8 cellular contexts compared by ENCODE assay signal in the genomic region with DNA sequence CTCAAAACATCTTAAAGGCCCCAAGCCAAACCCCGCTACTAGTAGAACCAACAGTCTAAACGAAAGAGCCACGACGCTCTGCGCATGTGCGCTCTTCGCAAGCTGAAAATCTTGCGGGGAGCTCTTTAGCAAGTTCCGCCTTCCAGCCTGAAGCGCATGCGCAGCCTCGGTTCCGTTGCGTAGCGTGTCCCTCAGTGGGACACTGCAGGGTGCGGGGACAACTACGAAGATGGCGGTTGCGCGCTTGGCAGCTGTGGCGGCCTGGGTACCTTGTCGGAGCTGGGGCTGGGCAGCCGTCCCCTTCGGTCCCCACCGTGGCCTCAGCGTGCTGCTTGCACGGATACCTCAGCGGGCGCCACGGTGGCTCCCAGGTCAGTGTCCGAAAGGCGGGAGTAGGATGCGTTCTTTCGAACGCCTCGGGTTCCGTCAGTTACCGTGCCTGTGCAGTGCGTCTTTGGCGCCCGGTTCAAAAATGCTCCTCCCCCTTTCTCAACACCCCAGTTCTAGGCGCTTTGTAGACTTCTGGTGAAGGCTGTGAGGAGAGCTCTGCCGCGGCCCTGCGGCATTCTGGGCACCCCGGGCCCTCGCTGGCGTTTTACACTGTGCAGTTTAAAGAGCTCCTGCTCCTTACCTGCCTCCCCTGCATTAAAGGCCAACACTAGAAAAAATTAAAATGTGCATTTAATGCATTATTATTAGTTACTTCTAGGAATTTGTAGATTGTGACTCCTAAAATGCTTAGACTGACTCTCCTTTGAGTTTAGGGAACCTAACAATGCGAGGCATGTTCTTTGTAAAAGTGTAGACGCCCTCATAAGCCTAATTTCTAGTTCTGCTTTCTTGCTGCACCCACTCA. TPM values are rescaled to one million over a fixed set of nuclear protein-coding genes. Genes with fewer than 3 reads are reported as not detected.
DNase-seq lines count a peak whose midpoint lies in the region; ATAC-seq, FAIRE-seq and TF ChIP-seq lines count a peak whose summit lies in the region.

A gene (plus strand): TSS at position 194 of the 856 bp plus-strand sequence. CDS start 36 bp downstream, at position 230.

- peak; percentile 100 for FAIRE-seq in GM12891 (lab: Jason Lieb, UNC)

- DNase-seq in GM12891 (ENCODE audit: insufficient read length, low spot score) (peak; percentile 61), NCI-H1436 (lab: John Stamatoyannopoulos, UW) (peak; percentile 99), amniotic stem cell (lab: John Stamatoyannopoulos, UW) (peak; percentile 93), left ventricle myocardium inferior (peak; percentile 97), progenitor cell of endocrine pancreas (ENCODE audit: low spot score, unreplicated experiment) (peak; percentile 84), ureter (ENCODE audit: low spot score) (peak; percentile 97)

- TF ChIP-seq CTCF in left ventricle myocardium inferior (IDR thresholded peaks at IDR 0.05; ENCODE audit: borderline replicate concordance) (no peak), progenitor cell of endocrine pancreas (IDR thresholded peaks at IDR 0.05; ENCODE audit: unreplicated experiment) (no peak)

- peaks cover 3% of the 10 kb centered on the region for H3K36me3 Mint-ChIP-seq in progenitor cell of endocrine pancreas (ENCODE audit: insufficient read depth)

- peak; percentile 95 for ATAC-seq in HG02798 (IDR thresholded peaks at IDR 0.05; ENCODE audit: poor library complexity, unreplicated experiment)

- peaks cover 13% of the 10 kb centered on the region for H3K36me3 ChIP-seq in left ventricle myocardium inferior

- no peaks in the 10 kb centered on the region for H3K27me3 ChIP-seq in left ventricle myocardium inferior (ENCODE audit: low read depth)

- no peaks in the 10 kb centered on the region for H3K9me3 ChIP-seq in left ventricle myocardium inferior (replicated peaks)

- peaks cover 45% of the 10 kb centered on the region for H3K4me1 ChIP-seq in left ventricle myocardium inferior

- peak within 1 kb of the TSS; percentile 91 for H3K4me3 Mint-ChIP-seq in progenitor cell of endocrine pancreas (ENCODE audit: low read depth)

- peak within 1 kb of the TSS; percentile 94 for H3K27ac ChIP-seq in left ventricle myocardium inferior (replicated peaks)

- peak within 1 kb of the TSS; percentile 91 for H3K27ac Mint-ChIP-seq in progenitor cell of endocrine pancreas

- intact Hi-C loops in T-helper 1 cell treated with Interleukin-12 subunit alpha and Interleukin-12 subunit beta and Interleukin-4 antibody, amounts not matched to agents 30 ng/mL and 1 ng/mL, for 36 hours (cut with micrococcal nuclease): loop anchor here (1.0 to 10.0 kb wide), 11 partner anchors 10 to 1718 kb away; a partner anchor contains a TSS
- intact Hi-C loops in left ventricle myocardium inferior (cut with micrococcal nuclease): no loop called here

- H3K4me3 ChIP-seq in left ventricle myocardium inferior: peak within 1 kb of the TSS; percentile 91

- peaks cover 24% of the 10 kb centered on the region for H3K4me1 Mint-ChIP-seq in progenitor cell of endocrine pancreas (ENCODE audit: low read depth)

- TF ChIP-seq POLR2A in GM12891 (IDR thresholded peaks at IDR 0.05; ENCODE audit: low read depth, low read length): peak; percentile 91

- no peaks in the 10 kb centered on the region for H3K9me3 Mint-ChIP-seq in progenitor cell of endocrine pancreas (ENCODE audit: low read depth)

- no peaks in the 10 kb centered on the region for H3K27me3 Mint-ChIP-seq in progenitor cell of endocrine pancreas

TF ChIP-seq in GM12891, 5 proteins besides CTCF, POLR2A, EP300 and RAD21:
- TF ChIP-seq SPI1 (IDR thresholded peaks at IDR 0.05; ENCODE audit: low read depth, low read length): peak; percentile 57
- TF ChIP-seq PAX5 (IDR thresholded peaks at IDR 0.05; ENCODE audit: insufficient read depth, low read length, severe bottlenecking): no peak
- no peak for TF ChIP-seq POU2F2 (IDR thresholded peaks at IDR 0.05; ENCODE audit: low read depth, low read length)
- TF ChIP-seq TAF1 (IDR thresholded peaks at IDR 0.05; ENCODE audit: low read depth, low read length): peak; percentile 78
- peak; percentile 94 for TF ChIP-seq POLR2AphosphoS5 (IDR thresholded peaks at IDR 0.05; ENCODE audit: low read depth, low read length)

RNA-seq across cellular contexts. Expression of the gene that starts here (rescaled TPM):
- polyA plus RNA-seq in GM12891 (2012; ENCODE audit: low read depth, missing spikeins): 16.6 TPM
- 29.7 and 32.3 TPM in 2 replicates for total RNA-seq in T-helper 1 cell treated with Interleukin-12 subunit alpha and Interleukin-12 subunit beta and Interleukin-4 antibody, amounts not matched to agents 30 ng/mL and 1 ng/mL, for 36 hours
- total RNA-seq in left ventricle myocardium inferior: 62.7 TPM
- total RNA-seq in progenitor cell of endocrine pancreas: 29.2 and 31.9 TPM in 2 replicates
- total RNA-seq in ureter: 28.2 TPM

Comparison
In these comparisons a context has a peak if more than half of its experiments do, and no peak if none do; other contexts are left out.
1. Peak in every context shown above with its lines: DNase-seq, ATAC-seq, H3K4me3 ChIP-seq and H3K27ac ChIP-seq.